20 cellular contexts compared by ENCODE assay signal in genomic region chr20:24543168-24543567, GRCh38.
DNase-seq lines count a peak whose midpoint lies in the region; TF ChIP-seq lines count a peak whose summit lies in the region.
"Had no signal": no experiment of that assay in that cellular context is flagged by ENCODE, and none has a peak within 500 bp of the region (broad histone marks: within the 10 kb centered on the region; RNA-seq: fewer than 3 reads in every experiment).

No MANE protein-coding gene starts in this region.

- no peak overlapping the region for H3K4me3 ChIP-seq in BLaER1
- H3K4me3 ChIP-seq: BLaER1 treated with 17β-estradiol and CSF1 and Interleukin-3, amounts not matched to agents 10 nM and 100 nM; GM12878 had no signal

- H3K36me3 ChIP-seq in BLaER1 = no peaks in the 10 kb centered on the region
- H3K36me3 ChIP-seq: BE2C; BLaER1 treated with 17β-estradiol and CSF1 and Interleukin-3, amounts not matched to agents 10 nM and 100 nM had no signal

- H3K9ac ChIP-seq in BLaER1 = no peak overlapping the region
- H3K9ac ChIP-seq in H9 (ENCODE audit: extremely low read depth, insufficient read length, low read length) = no peak overlapping the region
- H3K9ac ChIP-seq: BLaER1 treated with 17β-estradiol and CSF1 and Interleukin-3, amounts not matched to agents 10 nM and 100 nM had no signal

- DNase-seq in H9 (no peak), osteocyte (ENCODE audit: extremely low spot score, unreplicated experiment) (peak; percentile 70), T-helper 1 cell (no peak)
- DNase-seq in stimulated activated CD4-positive, alpha-beta T cell treated with anti-CD3 and anti-CD28 coated beads, Interleukin-12 subunit alpha, Interleukin-12 subunit beta, amount 100 ng/mL, for 4 hours = no peak
- DNase-seq: 8988T; ACHN; BE2C; Caco-2; Calu3; CD4-positive, alpha-beta T cell; CD8-positive, alpha-beta T cell; DMS53; DMS79; DND-41; EL; GDM1 had no signal

- H3K4me3 Mint-ChIP-seq in H9 (no peak overlapping the region), osteocyte (ENCODE audit: unreplicated experiment) (no peak overlapping the region)
- H3K4me3 Mint-ChIP-seq: CD4-positive, alpha-beta T cell; CD8-positive, alpha-beta T cell had no signal

- H3K23me2 ChIP-seq in H9 (ENCODE audit: insufficient read length, low read depth, low read length, poor library complexity, severe bottlenecking) = no peaks in the 10 kb centered on the region

- no peak overlapping the region for H2AFZ ChIP-seq in H9 (ENCODE audit: low read length)

- H3K27ac ChIP-seq in BLaER1 (0 out of 2 replicates have a peak overlapping the region, but pooled peaks have one; percentile 27), H9 (ENCODE audit: insufficient read length, low read depth, low read length) (no peak overlapping the region)
- H3K27ac ChIP-seq: C4-2B had no signal

- no peaks in the 10 kb centered on the region for H3K79me2 ChIP-seq in H9 (ENCODE audit: insufficient read depth, low read length)

- H3K14ac ChIP-seq in H9 (ENCODE audit: insufficient read depth, low read length) = no peak overlapping the region

- no peaks in the 10 kb centered on the region for H3K79me1 ChIP-seq in H9 (ENCODE audit: insufficient read depth, low read depth, low read length, poor library complexity, severe bottlenecking)

- TF ChIP-seq CTCF in H9 (conservative IDR thresholded peaks at IDR 0.05) = no peak
- no peak for TF ChIP-seq CTCF in osteocyte (IDR thresholded peaks at IDR 0.05)

- H3K4me1 Mint-ChIP-seq in H9 (peaks cover 3 to 8% of the 10 kb centered on the region in 2 experiments; a peak in 3 of 4 replicates), osteocyte (ENCODE audit: unreplicated experiment) (no peaks in the 10 kb centered on the region)

- no peak overlapping the region for H3T11ph ChIP-seq in H9 (ENCODE audit: low read length)

- no peak overlapping the region for H4K5ac ChIP-seq in H9 (ENCODE audit: insufficient read length, low read depth, low read length)

- H2BK15ac ChIP-seq in H9 (ENCODE audit: low read depth, low read length) = no peak overlapping the region

- H2BK120ac ChIP-seq in H9 (ENCODE audit: low read depth, low read length, poor library complexity, severe bottlenecking) = no peak overlapping the region

- no peak overlapping the region for H2BK12ac ChIP-seq in H9 (ENCODE audit: insufficient read length, low read depth, low read length)

- no peak overlapping the region for H4K91ac ChIP-seq in H9 (ENCODE audit: insufficient read length, low read depth, low read length)

- H3K27me3 Mint-ChIP-seq in H9 (ENCODE audit: low read depth) (no peaks in the 10 kb centered on the region; the same call in 1 of the 2 replicates), osteocyte (ENCODE audit: unreplicated experiment) (no peaks in the 10 kb centered on the region)
- H3K27me3 Mint-ChIP-seq: CD4-positive, alpha-beta T cell had no signal

- peaks cover 0 to 9% of the 10 kb centered on the region in 2 experiments; a peak in 4 of 5 replicates for H3K9me3 Mint-ChIP-seq in H9
- no peaks in the 10 kb centered on the region for H3K9me3 Mint-ChIP-seq in osteocyte (ENCODE audit: unreplicated experiment)
- H3K9me3 Mint-ChIP-seq: CD4-positive, alpha-beta T cell had no signal

- H3K4me1 ChIP-seq in BLaER1 (peaks cover 43% of the 10 kb centered on the region), H9 (ENCODE audit: insufficient read depth, low read length) (no peaks in the 10 kb centered on the region)
- H3K4me1 ChIP-seq: BE2C, Caco-2 had no signal

- no peak overlapping the region for H4K8ac ChIP-seq in H9 (replicated peaks; ENCODE audit: insufficient read length, low read depth, low read length)

- H3K36me3 Mint-ChIP-seq in H9 (ENCODE audit: insufficient read depth in 1 of 3, low read depth in 3 of 3) (peaks cover 32 to 41% (median 37%) of the 10 kb centered on the region in 3 experiments), osteocyte (ENCODE audit: unreplicated experiment) (no peaks in the 10 kb centered on the region)
- H3K36me3 Mint-ChIP-seq: CD8-positive, alpha-beta T cell had no signal

- H3K27ac Mint-ChIP-seq in H9 (peak overlapping the region in 2 of 3 experiments; percentile 46 to 72; a peak in 1 of 7 replicates), osteocyte (ENCODE audit: unreplicated experiment) (no peak overlapping the region)
- H3K27ac Mint-ChIP-seq: CD4-positive, alpha-beta T cell; CD8-positive, alpha-beta T cell had no signal

- no peak overlapping the region for H2BK5ac ChIP-seq in H9 (ENCODE audit: insufficient read length, low read length)

- H4K20me1 ChIP-seq in BLaER1 (no peaks in the 10 kb centered on the region), H9 (ENCODE audit: control insufficient read depth, insufficient read depth, insufficient read length) (no peaks in the 10 kb centered on the region)
- H4K20me1 ChIP-seq: BLaER1 treated with 17β-estradiol and CSF1 and Interleukin-3, amounts not matched to agents 10 nM and 100 nM had no signal

- H3K9me3 ChIP-seq in BLaER1 (peaks cover 11% of the 10 kb centered on the region), H9 (ENCODE audit: control insufficient read depth, low read depth, low read length) (no peaks in the 10 kb centered on the region)
- H3K9me3 ChIP-seq: BE2C had no signal

- H2AK5ac ChIP-seq in H9 (ENCODE audit: insufficient read length, low read length) = no peak overlapping the region

- no peak overlapping the region for H3K56ac ChIP-seq in H9 (ENCODE audit: insufficient read length, low read depth, low read length)

- WGBS in H9 (ENCODE audit: extremely low coverage, insufficient read length, low lambda C conversion rate) = no CpG with 5 or more reads among the region's 19 CpGs

- no peaks in the 10 kb centered on the region for H3K27me3 ChIP-seq in BLaER1
- no peaks in the 10 kb centered on the region for H3K27me3 ChIP-seq in H9 (ENCODE audit: insufficient read depth, low read length)
- H3K27me3 ChIP-seq: BE2C; BLaER1 treated with 17β-estradiol and CSF1 and Interleukin-3, amounts not matched to agents 10 nM and 100 nM had no signal

- H2BK20ac ChIP-seq in H9 (ENCODE audit: low read depth, low read length, poor library complexity, severe bottlenecking) = no peak overlapping the region

- H3K23ac ChIP-seq in H9 (ENCODE audit: insufficient read length, low read depth, low read length) = no peak overlapping the region

- H3K18ac ChIP-seq in H9 (ENCODE audit: insufficient read length, low read depth, low read length) = no peak overlapping the region

- no peak overlapping the region for H3K4ac ChIP-seq in H9 (ENCODE audit: low read depth, low read length)

- H3K4me2 ChIP-seq in BLaER1 = peak overlapping the region; percentile 78; the same call in 1 of the 2 replicates
- H3K4me2 ChIP-seq in H9 (ENCODE audit: insufficient read depth, insufficient read length, low read length) = no peak overlapping the region
